Comparison of ENCODE assay signal across 1 cellular context in genomic region chr3:170423001-170423615, GRCh38.
TF ChIP-seq lines count a peak whose summit lies in the region.

No MANE protein-coding gene starts in this region.

TF ChIP-seq in IMR-90, 13 proteins besides CTCF, POLR2A, EP300 and RAD21 (continued from another document):
- TF ChIP-seq, protein P1, sequence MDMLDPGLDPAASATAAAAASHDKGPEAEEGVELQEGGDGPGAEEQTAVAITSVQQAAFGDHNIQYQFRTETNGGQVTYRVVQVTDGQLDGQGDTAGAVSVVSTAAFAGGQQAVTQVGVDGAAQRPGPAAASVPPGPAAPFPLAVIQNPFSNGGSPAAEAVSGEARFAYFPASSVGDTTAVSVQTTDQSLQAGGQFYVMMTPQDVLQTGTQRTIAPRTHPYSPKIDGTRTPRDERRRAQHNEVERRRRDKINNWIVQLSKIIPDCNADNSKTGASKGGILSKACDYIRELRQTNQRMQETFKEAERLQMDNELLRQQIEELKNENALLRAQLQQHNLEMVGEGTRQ (IDR thresholded peaks at IDR 0.05; ENCODE audit: low read depth, low read length) = no peak
- TF ChIP-seq CHD1 (IDR thresholded peaks at IDR 0.05; ENCODE audit: low read depth, low read length) = no peak
- no peak for TF ChIP-seq RFX5 (IDR thresholded peaks at IDR 0.05; ENCODE audit: low read depth, low read length)
- no peak for TF ChIP-seq NFE2L2 (IDR thresholded peaks at IDR 0.05; ENCODE audit: low read depth, low read length)
- TF ChIP-seq MAFK (IDR thresholded peaks at IDR 0.05; ENCODE audit: low read depth, low read length) = no peak
- no peak for TF ChIP-seq CEBPB (IDR thresholded peaks at IDR 0.05; ENCODE audit: low read depth, low read length)
- TF ChIP-seq, protein P2, sequence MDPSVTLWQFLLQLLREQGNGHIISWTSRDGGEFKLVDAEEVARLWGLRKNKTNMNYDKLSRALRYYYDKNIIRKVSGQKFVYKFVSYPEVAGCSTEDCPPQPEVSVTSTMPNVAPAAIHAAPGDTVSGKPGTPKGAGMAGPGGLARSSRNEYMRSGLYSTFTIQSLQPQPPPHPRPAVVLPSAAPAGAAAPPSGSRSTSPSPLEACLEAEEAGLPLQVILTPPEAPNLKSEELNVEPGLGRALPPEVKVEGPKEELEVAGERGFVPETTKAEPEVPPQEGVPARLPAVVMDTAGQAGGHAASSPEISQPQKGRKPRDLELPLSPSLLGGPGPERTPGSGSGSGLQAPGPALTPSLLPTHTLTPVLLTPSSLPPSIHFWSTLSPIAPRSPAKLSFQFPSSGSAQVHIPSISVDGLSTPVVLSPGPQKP (IDR thresholded peaks at IDR 0.05; ENCODE audit: borderline replicate concordance, low read depth, low read length) = no peak
- TF ChIP-seq SMC3 (IDR thresholded peaks at IDR 0.05; ENCODE audit: low read depth, low read length) = no peak
- no peak for TF ChIP-seq RCOR1 (IDR thresholded peaks at IDR 0.05; ENCODE audit: insufficient replicate concordance, low read length)
- no peak for TF ChIP-seq MAZ (IDR thresholded peaks at IDR 0.05; ENCODE audit: borderline replicate concordance, low read depth, low read length)
- no peak for TF ChIP-seq BHLHE40 (IDR thresholded peaks at IDR 0.05; ENCODE audit: low read depth, low read length)
- TF ChIP-seq FOS (IDR thresholded peaks at IDR 0.05; ENCODE audit: low read depth, low read length) = no peak
